21 cellular contexts compared by ENCODE assay signal in genomic region chr5:8633259-8633658, GRCh38.
"Had no signal": no experiment of that assay in that cellular context is flagged by ENCODE, and none has a peak within 500 bp of the region (broad histone marks: within the 10 kb centered on the region; RNA-seq: fewer than 3 reads in every experiment).

No MANE protein-coding gene starts in this region.

- H3K9me3 ChIP-seq: body of pancreas, colonic mucosa, esophagus squamous epithelium, neutrophil, thyroid gland, uterus had no signal

- H3K27me3 Mint-ChIP-seq: naive thymus-derived CD8-positive, alpha-beta T cell; stimulated activated naive B cell treated with anti-CD40 and anti-IgM and Interleukin-4, amounts not matched to agents 10 μg/mL and 1 μg/mL and 100 μg/mL, for 72 hours had no signal

- H3K27ac Mint-ChIP-seq: activated naive CD4-positive, alpha-beta T cell treated with anti-CD3 and anti-CD28 coated beads, Interleukin-2, amount 50 U/mL, for 72 hours; naive thymus-derived CD8-positive, alpha-beta T cell; stimulated activated naive B cell treated with anti-CD40 and anti-IgM and Interleukin-4, amounts not matched to agents 10 μg/mL and 1 μg/mL and 100 μg/mL, for 72 hours had no signal

- FAIRE-seq: endothelial cell of umbilical vein, keratinocyte had no signal

- DNase-seq: activated CD4-positive, alpha-beta T cell treated with anti-CD3 and anti-CD28 coated beads for 1 hour; activated CD4-positive, alpha-beta T cell treated with anti-CD3 and anti-CD28 coated beads, Interleukin-2, amount 50 U/mL, for 48 hours; activated effector memory CD4-positive, alpha-beta T cell treated with Interleukin-2 at 50 U/mL for 16 hours; activated T-cell treated with anti-CD3 and anti-CD28 coated beads, Interleukin-2, amount 50 U/mL, for 1 hour; amniotic stem cell; body of pancreas; central memory CD4-positive, alpha-beta T cell; colonic mucosa; esophagus squamous epithelium; hippocampal formation; naive thymus-derived CD8-positive, alpha-beta T cell; stimulated activated CD4-positive, alpha-beta T cell treated with anti-CD3 and anti-CD28 coated beads, Interleukin-4, amount 100 ng/mL, for 1 hour; stimulated activated naive B cell treated with anti-CD40 and anti-IgM and Interleukin-4, amounts not matched to agents 10 μg/mL and 1 μg/mL and 100 μg/mL, for 72 hours; thyroid gland; uterus had no signal

- H3K4me1 Mint-ChIP-seq: naive thymus-derived CD8-positive, alpha-beta T cell; stimulated activated naive B cell treated with anti-CD40 and anti-IgM and Interleukin-4, amounts not matched to agents 10 μg/mL and 1 μg/mL and 100 μg/mL, for 72 hours had no signal

- H3K4me1 ChIP-seq: body of pancreas, colonic mucosa, esophagus squamous epithelium, thyroid gland, uterus had no signal

- H3K36me3 ChIP-seq: colonic mucosa, esophagus squamous epithelium, neutrophil, thyroid gland, uterus had no signal

- H3K27ac ChIP-seq: body of pancreas, colonic mucosa, esophagus squamous epithelium, neutrophil, thyroid gland, uterus, VCaP had no signal

- ATAC-seq: activated naive CD4-positive, alpha-beta T cell treated with anti-CD3 and anti-CD28 coated beads, Interleukin-2, amount 50 U/mL, for 72 hours; body of pancreas; left lobe of liver; naive thymus-derived CD8-positive, alpha-beta T cell; stimulated activated naive B cell treated with anti-CD40 and anti-IgM and Interleukin-4, amounts not matched to agents 10 μg/mL and 1 μg/mL and 100 μg/mL, for 72 hours had no signal

- H3K27me3 ChIP-seq: body of pancreas, colonic mucosa, esophagus squamous epithelium, neutrophil, thyroid gland, uterus had no signal

- H3K4me3 Mint-ChIP-seq: naive thymus-derived CD8-positive, alpha-beta T cell; stimulated activated naive B cell treated with anti-CD40 and anti-IgM and Interleukin-4, amounts not matched to agents 10 μg/mL and 1 μg/mL and 100 μg/mL, for 72 hours had no signal

- H3K4me3 ChIP-seq: body of pancreas, colonic mucosa, esophagus squamous epithelium, thyroid gland, uterus had no signal

- H3K36me3 Mint-ChIP-seq: activated naive CD4-positive, alpha-beta T cell treated with anti-CD3 and anti-CD28 coated beads, Interleukin-2, amount 50 U/mL, for 72 hours; naive thymus-derived CD8-positive, alpha-beta T cell; stimulated activated naive B cell treated with anti-CD40 and anti-IgM and Interleukin-4, amounts not matched to agents 10 μg/mL and 1 μg/mL and 100 μg/mL, for 72 hours had no signal
